ENCODE assay signal across 27 cellular contexts in genomic region chr15:55868707-55869106, GRCh38.
DNase-seq lines count a peak whose midpoint lies in the region; ATAC-seq and TF ChIP-seq lines count a peak whose summit lies in the region.
"Had no signal": no experiment of that assay in that cellular context is flagged by ENCODE, and none has a peak within 500 bp of the region (broad histone marks: within the 10 kb centered on the region; RNA-seq: fewer than 3 reads in every experiment).

No MANE protein-coding gene starts in this region.

- H3K27ac Mint-ChIP-seq in HFFc6 (peak overlapping the region; percentile 28), progenitor cell of endocrine pancreas (peak overlapping the region; percentile 62), glutamatergic neuron (ENCODE audit: unreplicated experiment) (no peak overlapping the region)
- H3K27ac Mint-ChIP-seq: activated CD4-positive, alpha-beta T cell treated with anti-CD3 and anti-CD28 coated beads for 36 hours; activated naive CD8-positive, alpha-beta T cell treated with anti-CD3 and anti-CD28 coated beads, Interleukin-2, amount 10 ng/mL, durations not matched to agents 7 days and 5 days; activated T-cell treated with anti-CD3 and anti-CD28 coated beads, Interleukin-2, amount 50 U/mL, for 24 hours; stimulated activated memory B cell treated with anti-CD40 and anti-IgM and Interleukin-4, amounts not matched to agents 10 μg/mL and 1 μg/mL and 100 μg/mL, for 72 hours had no signal

- H3K27ac ChIP-seq in PC-3 (ENCODE audit: low read length) (no peak overlapping the region), Karpas-422 (ENCODE audit: low read length) (no peak overlapping the region), ascending aorta (no peak overlapping the region)
- H3K27ac ChIP-seq: C4-2B, heart left ventricle, suprapubic skin had no signal

- no peaks in the 10 kb centered on the region for H3K79me2 ChIP-seq in PC-3 (ENCODE audit: low read length)
- no peaks in the 10 kb centered on the region for H3K79me2 ChIP-seq in Karpas-422 (ENCODE audit: low read length)

- H3K27me3 Mint-ChIP-seq in HFFc6 (ENCODE audit: insufficient read depth) (peaks cover 4% of the 10 kb centered on the region; the same call in 1 of the 2 replicates), progenitor cell of endocrine pancreas (no peaks in the 10 kb centered on the region), glutamatergic neuron (ENCODE audit: unreplicated experiment) (peaks cover 4% of the 10 kb centered on the region)
- H3K27me3 Mint-ChIP-seq: activated CD4-positive, alpha-beta T cell treated with anti-CD3 and anti-CD28 coated beads for 36 hours; activated naive CD8-positive, alpha-beta T cell treated with anti-CD3 and anti-CD28 coated beads, Interleukin-2, amount 10 ng/mL, durations not matched to agents 7 days and 5 days; activated T-cell treated with anti-CD3 and anti-CD28 coated beads, Interleukin-2, amount 50 U/mL, for 24 hours had no signal

- no peaks in the 10 kb centered on the region for H3K9me3 Mint-ChIP-seq in HFFc6
- no peaks in the 10 kb centered on the region for H3K9me3 Mint-ChIP-seq in progenitor cell of endocrine pancreas (ENCODE audit: low read depth)
- H3K9me3 Mint-ChIP-seq in glutamatergic neuron (ENCODE audit: unreplicated experiment): no peaks in the 10 kb centered on the region
- H3K9me3 Mint-ChIP-seq: activated naive CD8-positive, alpha-beta T cell treated with anti-CD3 and anti-CD28 coated beads, Interleukin-2, amount 10 ng/mL, durations not matched to agents 7 days and 5 days; activated T-cell treated with anti-CD3 and anti-CD28 coated beads, Interleukin-2, amount 50 U/mL, for 24 hours; stimulated activated memory B cell treated with anti-CD40 and anti-IgM and Interleukin-4, amounts not matched to agents 10 μg/mL and 1 μg/mL and 100 μg/mL, for 72 hours had no signal

- intact Hi-C loops in PC-3 (cut with micrococcal nuclease): no loop called here
- intact Hi-C loops in ascending aorta (cut with DNase I): no loop called here
- intact Hi-C loops in left cardiac atrium (cut with DNase I): no loop called here

- H3K4me3 ChIP-seq in PC-3 (ENCODE audit: low read length) (no peak overlapping the region), epithelial cell of esophagus (ENCODE audit: low read length) (no peak overlapping the region), Karpas-422 (ENCODE audit: low read length) (no peak overlapping the region), ascending aorta (no peak overlapping the region)
- H3K4me3 ChIP-seq: heart left ventricle, suprapubic skin had no signal

- H3F3A ChIP-seq in PC-3 (ENCODE audit: low read length, unreplicated experiment): no peaks in the 10 kb centered on the region

- H3K36me3 Mint-ChIP-seq in HFFc6 (ENCODE audit: low read depth): peaks cover 22% of the 10 kb centered on the region
- H3K36me3 Mint-ChIP-seq in progenitor cell of endocrine pancreas (ENCODE audit: insufficient read depth): peaks cover 6% of the 10 kb centered on the region
- H3K36me3 Mint-ChIP-seq in glutamatergic neuron (ENCODE audit: unreplicated experiment): no peaks in the 10 kb centered on the region
- H3K36me3 Mint-ChIP-seq: stimulated activated memory B cell treated with anti-CD40 and anti-IgM and Interleukin-4, amounts not matched to agents 10 μg/mL and 1 μg/mL and 100 μg/mL, for 72 hours had no signal

- CTCF ChIA-PET in PC-3 (lab: Charles Lee): no interaction called here

- H3K4me1 ChIP-seq in PC-3 (ENCODE audit: insufficient read depth, low read length) (peaks cover 9% of the 10 kb centered on the region), Karpas-422 (ENCODE audit: low read length) (no peaks in the 10 kb centered on the region), ascending aorta (peaks cover 0 to 6% of the 10 kb centered on the region in 2 donors)
- H3K4me1 ChIP-seq: suprapubic skin had no signal

- H3K9me2 ChIP-seq in PC-3 (replicated peaks; ENCODE audit: low read length) (no peaks in the 10 kb centered on the region), Karpas-422 (replicated peaks; ENCODE audit: insufficient read depth, low read length) (no peaks in the 10 kb centered on the region)

- H3K9ac ChIP-seq in PC-3 (ENCODE audit: low read length) (no peak overlapping the region), Karpas-422 (ENCODE audit: low read length) (no peak overlapping the region)

- ATAC-seq in PC-3: peak; percentile 72
- no peak for ATAC-seq in left cardiac atrium
- ATAC-seq: activated CD4-positive, alpha-beta T cell treated with anti-CD3 and anti-CD28 coated beads for 36 hours; heart left ventricle; Right ventricle myocardium inferior; sciatic nerve; stimulated activated memory B cell treated with anti-CD40 and anti-IgM and Interleukin-4, amounts not matched to agents 10 μg/mL and 1 μg/mL and 100 μg/mL, for 72 hours had no signal

- no peaks in the 10 kb centered on the region for H4K20me1 ChIP-seq in PC-3 (ENCODE audit: low read length)
- no peaks in the 10 kb centered on the region for H4K20me1 ChIP-seq in Karpas-422 (ENCODE audit: insufficient read depth, low read depth, low read length)

- no peak for DNase-seq in HFFc6
- DNase-seq in PC-3: peak; percentile 60
- DNase-seq in epithelial cell of esophagus (ENCODE audit: low read depth): peak; percentile 53
- DNase-seq in progenitor cell of endocrine pancreas (ENCODE audit: low spot score, unreplicated experiment): no peak
- no peak for DNase-seq in Karpas-422
- DNase-seq in glutamatergic neuron: no peak
- no peak for DNase-seq in ascending aorta (ENCODE audit: low spot score in 2 of 2)
- no peak for DNase-seq in left cardiac atrium
- DNase-seq: activated CD4-positive, alpha-beta T cell treated with anti-CD3 and anti-CD28 coated beads for 36 hours; activated gamma-delta T cell; activated naive CD8-positive, alpha-beta T cell treated with anti-CD3 and anti-CD28 coated beads, Interleukin-2, amount 10 ng/mL, durations not matched to agents 7 days and 5 days; activated T-cell treated with anti-CD3 and anti-CD28 coated beads, Interleukin-2, amount 50 U/mL, for 24 hours; Caco-2; cerebellar nuclear complex; DND-41; HCEC 1CT; heart left ventricle; mammary epithelial cell; NCI-H1105 treated with DMSO at 0.1 percent for 48 hours; NCI-H2029; NCI-H748 treated with DMSO at 0.1 percent for 48 hours; stimulated activated CD4-positive, alpha-beta T cell treated with anti-CD3 and anti-CD28 coated beads, Interleukin-4, amount 100 ng/mL, for 4 hours had no signal

- H3K36me3 ChIP-seq in PC-3 (ENCODE audit: low read depth, low read length) (no peaks in the 10 kb centered on the region), Karpas-422 (ENCODE audit: insufficient read depth, low read length) (no peaks in the 10 kb centered on the region), ascending aorta (no peaks in the 10 kb centered on the region)
- H3K36me3 ChIP-seq: heart left ventricle had no signal

- no TSS peak for BruUV-seq in PC-3 (replicated peaks; lab: Mats Ljungman, UMichigan)

- H3K9me3 ChIP-seq in PC-3 (ENCODE audit: low read length): no peaks in the 10 kb centered on the region
- H3K9me3 ChIP-seq in Karpas-422 (ENCODE audit: low read length): no peaks in the 10 kb centered on the region
- H3K9me3 ChIP-seq in ascending aorta: no peaks in the 10 kb centered on the region
- H3K9me3 ChIP-seq: Caco-2, heart left ventricle, suprapubic skin had no signal

- TF ChIP-seq CTCF in HFFc6 (IDR thresholded peaks at IDR 0.05) (no peak), PC-3 (conservative IDR thresholded peaks at IDR 0.05; ENCODE audit: low read depth, low read length) (no peak), epithelial cell of esophagus (IDR thresholded peaks at IDR 0.05; ENCODE audit: insufficient read depth, low read depth, low read length, missing control alignments) (no peak), progenitor cell of endocrine pancreas (IDR thresholded peaks at IDR 0.05; ENCODE audit: unreplicated experiment) (no peak), glutamatergic neuron (IDR thresholded peaks at IDR 0.05; ENCODE audit: partially characterized antibody, unreplicated experiment) (no peak), ascending aorta (IDR thresholded peaks at IDR 0.05) (no peak)

- H3K4me3 Mint-ChIP-seq in HFFc6 (no peak overlapping the region), progenitor cell of endocrine pancreas (ENCODE audit: low read depth) (no peak overlapping the region), glutamatergic neuron (ENCODE audit: unreplicated experiment) (no peak overlapping the region)
- H3K4me3 Mint-ChIP-seq: activated CD4-positive, alpha-beta T cell treated with anti-CD3 and anti-CD28 coated beads for 36 hours; activated naive CD8-positive, alpha-beta T cell treated with anti-CD3 and anti-CD28 coated beads, Interleukin-2, amount 10 ng/mL, durations not matched to agents 7 days and 5 days; activated T-cell treated with anti-CD3 and anti-CD28 coated beads, Interleukin-2, amount 50 U/mL, for 24 hours; stimulated activated memory B cell treated with anti-CD40 and anti-IgM and Interleukin-4, amounts not matched to agents 10 μg/mL and 1 μg/mL and 100 μg/mL, for 72 hours had no signal

- POLR2A ChIA-PET in PC-3 (lab: Charles Lee; ENCODE audit: unreplicated experiment): no interaction called here

- no peaks in the 10 kb centered on the region for H3K27me3 ChIP-seq in PC-3 (ENCODE audit: low read length)
- no peaks in the 10 kb centered on the region for H3K27me3 ChIP-seq in Karpas-422 (ENCODE audit: low read length)
- H3K27me3 ChIP-seq in ascending aorta: no peaks in the 10 kb centered on the region
- H3K27me3 ChIP-seq: heart left ventricle, suprapubic skin had no signal

- no peak overlapping the region for H2AFZ ChIP-seq in PC-3 (ENCODE audit: low read length)
- no peak overlapping the region for H2AFZ ChIP-seq in Karpas-422 (ENCODE audit: low read length)

- H3K4me1 Mint-ChIP-seq in HFFc6 (ENCODE audit: low read depth): peaks cover 34% of the 10 kb centered on the region
- H3K4me1 Mint-ChIP-seq in progenitor cell of endocrine pancreas (ENCODE audit: low read depth): peaks cover 11% of the 10 kb centered on the region
- H3K4me1 Mint-ChIP-seq in glutamatergic neuron (ENCODE audit: low read depth, unreplicated experiment): no peaks in the 10 kb centered on the region
- H3K4me1 Mint-ChIP-seq: activated naive CD8-positive, alpha-beta T cell treated with anti-CD3 and anti-CD28 coated beads, Interleukin-2, amount 10 ng/mL, durations not matched to agents 7 days and 5 days; stimulated activated memory B cell treated with anti-CD40 and anti-IgM and Interleukin-4, amounts not matched to agents 10 μg/mL and 1 μg/mL and 100 μg/mL, for 72 hours had no signal

- H3K4me2 ChIP-seq in PC-3 (ENCODE audit: low read length): 0 out of 2 replicates have a peak overlapping the region, but pooled peaks have one; percentile 8
- H3K4me2 ChIP-seq in Karpas-422 (ENCODE audit: low read depth, low read length, poor library complexity, severe bottlenecking): no peak overlapping the region

Comparison
In these comparisons a context has a peak if more than half of its experiments do, and no peak if none do; other contexts are left out.
1. DNase-seq: peak in PC-3 (single experiment) and epithelial cell of esophagus (single experiment); none in HFFc6 (single experiment), progenitor cell of endocrine pancreas (single experiment), Karpas-422 (single experiment), glutamatergic neuron (single experiment), ascending aorta (0 of 2) and left cardiac atrium (single experiment).